ENCODE assay signal across 8 cellular contexts in genomic region chr17:82031303-82031884, GRCh38. TPM values are rescaled to one million over a fixed set of nuclear protein-coding genes. Genes with fewer than 3 reads are reported as not detected.
DNase-seq lines count a peak whose midpoint lies in the region; ATAC-seq and TF ChIP-seq lines count a peak whose summit lies in the region.

TSS of gene RAC3 (plus strand) at chr17:82031678. CDS start at chr17:82031762, 84 bp downstream.

- no peak within 1 kb of the TSS for H2AFZ ChIP-seq in neural cell (ENCODE audit: low read depth, low read length)

- H3K4me1 Mint-ChIP-seq in CD4-positive, CD25-positive, alpha-beta regulatory T cell = peaks cover 0 to 28% (median 7%) of the 10 kb centered on the region in 4 donors

- no peak for DNase-seq in CD4-positive, CD25-positive, alpha-beta regulatory T cell
- DNase-seq in HCEC 1CT = peak; percentile 43
- DNase-seq in SK-N-MC (ENCODE audit: low read depth, low spot score) = no peak
- peak; percentile 61 for DNase-seq in epidermal melanocyte (ENCODE audit: insufficient read length, low spot score)
- no peak for DNase-seq in sciatic nerve (ENCODE audit: low spot score)

- H3K4me3 ChIP-seq in CD4-positive, CD25-positive, alpha-beta regulatory T cell (ENCODE audit: low read depth, low read length) = no peak within 1 kb of the TSS
- H3K4me3 ChIP-seq in SK-N-MC (peak within 1 kb of the TSS; percentile 90), neural cell (ENCODE audit: low read length) (peak within 1 kb of the TSS; percentile 78)

- H3K4me3 Mint-ChIP-seq in CD4-positive, CD25-positive, alpha-beta regulatory T cell = peak within 1 kb of the TSS; percentile 86 to 91 (median 90)

- no peaks in the 10 kb centered on the region for H3K79me2 ChIP-seq in neural cell (replicated peaks; ENCODE audit: insufficient read depth, low read length)

- H3K9me2 ChIP-seq in neural cell (ENCODE audit: insufficient read depth, low read length) = no peaks in the 10 kb centered on the region

- no peak for TF ChIP-seq CTCF in neural cell (IDR thresholded peaks at IDR 0.05; ENCODE audit: poor library complexity, severe bottlenecking)

- intact Hi-C loops in sciatic nerve (cut with DNase I) = loop anchor here (1.0 to 10.0 kb wide), 2 partner anchors 22 to 53 kb away; no protein-coding TSS in a partner anchor

- TF ChIP-seq RAD21 in neural cell (conservative IDR thresholded peaks at IDR 0.05) = no peak

- H3K9me3 ChIP-seq in CD4-positive, CD25-positive, alpha-beta regulatory T cell (ENCODE audit: control insufficient read depth in 2 of 2, low read length in 2 of 2) = no peaks in the 10 kb centered on the region
- H3K9me3 ChIP-seq in SK-N-MC (ENCODE audit: low read depth, low read length) = no peaks in the 10 kb centered on the region
- H3K9me3 ChIP-seq in neural cell (ENCODE audit: low read length) = no peaks in the 10 kb centered on the region

- ATAC-seq in CD4-positive, CD25-positive, alpha-beta regulatory T cell (ENCODE audit: low read depth in 2 of 2) = peak in 1 of 2 donors; percentile 4
- no peak for ATAC-seq in HG02678 (IDR thresholded peaks at IDR 0.05; ENCODE audit: unreplicated experiment)
- ATAC-seq in HG02938 (IDR thresholded peaks at IDR 0.05; ENCODE audit: unreplicated experiment) = no peak
- ATAC-seq in sciatic nerve = no peak

- H3K9ac ChIP-seq in SK-N-MC (ENCODE audit: insufficient read length) = peak within 1 kb of the TSS; percentile 76
- peak within 1 kb of the TSS; percentile 64 for H3K9ac ChIP-seq in neural cell (ENCODE audit: low read length)

- H3K4me2 ChIP-seq in neural cell (ENCODE audit: low read length) = peak within 1 kb of the TSS; percentile 30

- peak within 1 kb of the TSS in 2 of 3 donors; percentile 63 to 71 for H3K27ac Mint-ChIP-seq in CD4-positive, CD25-positive, alpha-beta regulatory T cell

- H3K36me3 Mint-ChIP-seq in CD4-positive, CD25-positive, alpha-beta regulatory T cell = peaks cover 5% of the 10 kb centered on the region

- no peaks in the 10 kb centered on the region for H3K36me3 ChIP-seq in CD4-positive, CD25-positive, alpha-beta regulatory T cell (ENCODE audit: control insufficient read depth, insufficient read depth, low read length)
- no peaks in the 10 kb centered on the region for H3K36me3 ChIP-seq in SK-N-MC (ENCODE audit: insufficient read depth, low read length)
- no peaks in the 10 kb centered on the region for H3K36me3 ChIP-seq in neural cell (ENCODE audit: insufficient read depth, low read length)

- H3K27ac ChIP-seq in CD4-positive, CD25-positive, alpha-beta regulatory T cell (ENCODE audit: insufficient read depth, low read length, poor library complexity, severe bottlenecking) = no peak within 1 kb of the TSS
- H3K27ac ChIP-seq in SK-N-MC = no peak within 1 kb of the TSS
- H3K27ac ChIP-seq in neural cell (ENCODE audit: low read length) = peak within 1 kb of the TSS; percentile 39

- no peaks in the 10 kb centered on the region for H3K9me3 Mint-ChIP-seq in CD4-positive, CD25-positive, alpha-beta regulatory T cell

- peaks cover 29% of the 10 kb centered on the region for H3K4me1 ChIP-seq in CD4-positive, CD25-positive, alpha-beta regulatory T cell (ENCODE audit: control insufficient read depth, insufficient read depth, low read length, poor library complexity, severe bottlenecking)

- no peaks in the 10 kb centered on the region for H3K27me3 ChIP-seq in CD4-positive, CD25-positive, alpha-beta regulatory T cell (ENCODE audit: control insufficient read depth, insufficient read depth, low read length)
- H3K27me3 ChIP-seq in neural cell (ENCODE audit: insufficient read depth, low read depth, low read length) = no peaks in the 10 kb centered on the region

- no peaks in the 10 kb centered on the region for H3K27me3 Mint-ChIP-seq in CD4-positive, CD25-positive, alpha-beta regulatory T cell

- H4K20me1 ChIP-seq in neural cell (ENCODE audit: insufficient read depth) = no peaks in the 10 kb centered on the region

- TF ChIP-seq EP300 in neural cell (conservative IDR thresholded peaks at IDR 0.05; ENCODE audit: poor library complexity, severe bottlenecking) = no peak

- H3F3A ChIP-seq in neural cell (ENCODE audit: insufficient read depth, low read length, poor library complexity, severe bottlenecking) = no peaks in the 10 kb centered on the region

TF ChIP-seq in neural cell, 6 proteins besides CTCF, POLR2A, EP300 and RAD21:
- TF ChIP-seq, protein P1, sequence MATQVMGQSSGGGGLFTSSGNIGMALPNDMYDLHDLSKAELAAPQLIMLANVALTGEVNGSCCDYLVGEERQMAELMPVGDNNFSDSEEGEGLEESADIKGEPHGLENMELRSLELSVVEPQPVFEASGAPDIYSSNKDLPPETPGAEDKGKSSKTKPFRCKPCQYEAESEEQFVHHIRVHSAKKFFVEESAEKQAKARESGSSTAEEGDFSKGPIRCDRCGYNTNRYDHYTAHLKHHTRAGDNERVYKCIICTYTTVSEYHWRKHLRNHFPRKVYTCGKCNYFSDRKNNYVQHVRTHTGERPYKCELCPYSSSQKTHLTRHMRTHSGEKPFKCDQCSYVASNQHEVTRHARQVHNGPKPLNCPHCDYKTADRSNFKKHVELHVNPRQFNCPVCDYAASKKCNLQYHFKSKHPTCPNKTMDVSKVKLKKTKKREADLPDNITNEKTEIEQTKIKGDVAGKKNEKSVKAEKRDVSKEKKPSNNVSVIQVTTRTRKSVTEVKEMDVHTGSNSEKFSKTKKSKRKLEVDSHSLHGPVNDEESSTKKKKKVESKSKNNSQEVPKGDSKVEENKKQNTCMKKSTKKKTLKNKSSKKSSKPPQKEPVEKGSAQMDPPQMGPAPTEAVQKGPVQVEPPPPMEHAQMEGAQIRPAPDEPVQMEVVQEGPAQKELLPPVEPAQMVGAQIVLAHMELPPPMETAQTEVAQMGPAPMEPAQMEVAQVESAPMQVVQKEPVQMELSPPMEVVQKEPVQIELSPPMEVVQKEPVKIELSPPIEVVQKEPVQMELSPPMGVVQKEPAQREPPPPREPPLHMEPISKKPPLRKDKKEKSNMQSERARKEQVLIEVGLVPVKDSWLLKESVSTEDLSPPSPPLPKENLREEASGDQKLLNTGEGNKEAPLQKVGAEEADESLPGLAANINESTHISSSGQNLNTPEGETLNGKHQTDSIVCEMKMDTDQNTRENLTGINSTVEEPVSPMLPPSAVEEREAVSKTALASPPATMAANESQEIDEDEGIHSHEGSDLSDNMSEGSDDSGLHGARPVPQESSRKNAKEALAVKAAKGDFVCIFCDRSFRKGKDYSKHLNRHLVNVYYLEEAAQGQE (IDR thresholded peaks at IDR 0.05; ENCODE audit: borderline replicate concordance) = no peak
- no peak for TF ChIP-seq POLR2AphosphoS5 (IDR thresholded peaks at IDR 0.05)
- no peak for TF ChIP-seq TAF1 (IDR thresholded peaks at IDR 0.05; ENCODE audit: low read depth)
- no peak for TF ChIP-seq SMC3 (conservative IDR thresholded peaks at IDR 0.05; ENCODE audit: poor library complexity)
- TF ChIP-seq EZH2 (IDR thresholded peaks at IDR 0.05; ENCODE audit: borderline replicate concordance, insufficient read depth, low read length, poor library complexity, severe bottlenecking) = no peak
- no peak for TF ChIP-seq MXI1 (conservative IDR thresholded peaks at IDR 0.05; ENCODE audit: poor library complexity, severe bottlenecking)
TF ChIP-seq in neural cell: peak in this region for 0.

RNA-seq across cellular contexts. Expression of gene RAC3, which starts in this region (rescaled TPM):
- 3.6 TPM for total RNA-seq in CD4-positive, CD25-positive, alpha-beta regulatory T cell
- under 1 TPM in 1 of 4 donors, not detected in 3; 0.26 TPM for polyA plus RNA-seq in CD4-positive, CD25-positive, alpha-beta regulatory T cell
- polyA plus RNA-seq in neural cell = 198 and 211 TPM in 2 replicates
- polyA minus RNA-seq in neural cell = 52.8 and 57.3 TPM in 2 replicates
- 4.0 TPM for total RNA-seq in sciatic nerve

Comparison
In these comparisons a context has a peak if more than half of its experiments do, and no peak if none do; other contexts are left out.
1. RNA of gene RAC3 (polyA plus RNA-seq): 198 to 211 TPM in neural cell; 0.26 TPM in CD4-positive, CD25-positive, alpha-beta regulatory T cell; every median in the first group is over 100 times any median in the second.
2. DNase-seq: peak in HCEC 1CT (single experiment) and epidermal melanocyte (single experiment); none in CD4-positive, CD25-positive, alpha-beta regulatory T cell (0 of 3), SK-N-MC (single experiment) and sciatic nerve (single experiment).